In genomic region chr6:127162808-127163207, GRCh38 we compare ENCODE assay signal across 15 cellular contexts. TPM values are rescaled to one million over a fixed set of nuclear protein-coding genes. Genes with fewer than 3 reads are reported as not detected.
"Had no signal": no experiment of that assay in that cellular context is flagged by ENCODE, and none has a peak within 500 bp of the region (broad histone marks: within the 10 kb centered on the region; RNA-seq: fewer than 3 reads in every experiment).

No MANE protein-coding gene starts in this region.

- H3K4me1 ChIP-seq: right atrium auricular region, suprapubic skin, upper lobe of left lung had no signal

- H3K4me1 Mint-ChIP-seq: mesothelial cell of epicardium had no signal

- H3K36me3 ChIP-seq: right atrium auricular region, suprapubic skin, upper lobe of left lung had no signal

- H3K9me3 ChIP-seq: suprapubic skin, upper lobe of left lung had no signal

- H3K36me3 Mint-ChIP-seq: activated naive CD8-positive, alpha-beta T cell had no signal

- H3K27ac Mint-ChIP-seq: activated naive CD8-positive, alpha-beta T cell; dendritic cell treated with granulocyte-macrophage colony-stimulating factor and Interleukin-4, amounts not matched to agents 40 ng/mL and 50 ng/mL, for 4 days; endodermal cell; mesothelial cell of epicardium had no signal

- H3K27me3 ChIP-seq: right atrium auricular region, suprapubic skin, upper lobe of left lung had no signal

- H3K4me3 Mint-ChIP-seq: activated naive CD8-positive, alpha-beta T cell; dendritic cell treated with granulocyte-macrophage colony-stimulating factor and Interleukin-4, amounts not matched to agents 40 ng/mL and 50 ng/mL, for 4 days; endodermal cell; mesothelial cell of epicardium had no signal

- H3K27ac ChIP-seq: right atrium auricular region, suprapubic skin, upper lobe of left lung had no signal

- DNase-seq: activated CD4-positive, alpha-beta T cell treated with anti-CD3 and anti-CD28 coated beads, Interleukin-2, amount 50 U/mL, for 4 hours; activated effector memory CD4-positive, alpha-beta T cell treated with Interleukin-2 at 50 U/mL for 16 hours; activated T-cell treated with anti-CD3 and anti-CD28 coated beads, Interleukin-2, amount 50 U/mL, for 1 hour; central memory CD4-positive, alpha-beta T cell; endodermal cell; SHP77 treated with DMSO at 0.1 percent for 48 hours; stimulated activated CD4-positive, alpha-beta T cell treated with anti-CD3 and anti-CD28 coated beads, Interleukin-2, amount 100 ng/mL, for 48 hours; stimulated activated naive CD4-positive, alpha-beta T cell treated with Interleukin-2 at 50 U/mL for 16 hours; upper lobe of left lung had no signal

- H3K4me3 ChIP-seq: right atrium auricular region, suprapubic skin, upper lobe of left lung had no signal

- H3K9me3 Mint-ChIP-seq: dendritic cell treated with granulocyte-macrophage colony-stimulating factor and Interleukin-4, amounts not matched to agents 40 ng/mL and 50 ng/mL, for 4 days; mesothelial cell of epicardium had no signal

RNA-seq across cellular contexts. Expression of gene RSPO3, which starts 44.3 kb away (rescaled TPM):
- total RNA-seq: T-helper 2 cell treated with Interferon-gamma antibody and Interleukin-4, amounts not matched to agents 100 ng/mL and 5 ng/mL, for 36 hours had no signal
